14 cellular contexts compared by ENCODE assay signal in the genomic region with DNA sequence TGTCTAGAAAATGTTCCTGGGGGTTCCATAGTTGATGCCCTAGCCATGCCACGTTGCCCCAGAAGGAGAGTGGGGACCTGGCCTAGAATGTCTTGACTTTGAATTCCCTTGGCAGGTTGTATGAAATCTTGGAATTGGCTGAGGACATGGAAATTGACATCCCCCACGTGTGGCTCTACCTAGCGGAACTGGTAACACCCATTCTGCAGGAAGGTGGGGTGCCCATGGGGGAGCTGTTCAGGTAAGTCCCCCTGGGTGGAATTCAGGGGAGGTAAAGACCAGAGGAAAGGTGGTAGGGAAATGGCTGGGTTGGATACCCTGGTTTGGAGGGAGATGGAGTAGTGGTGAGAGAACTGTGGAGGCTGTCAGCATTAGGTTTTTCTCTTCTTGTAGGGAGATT.
"Had no signal": no experiment of that assay in that cellular context is flagged by ENCODE, and none has a peak within 500 bp of the region (broad histone marks: within the 10 kb centered on the region; RNA-seq: fewer than 3 reads in every experiment).

No MANE protein-coding gene starts in this region.

- DNase-seq: activated B cell treated with CpG ODN at 0.5 μM for 24 hours; activated CD8-positive, alpha-beta memory T cell treated with anti-CD3 and anti-CD28 coated beads, Interleukin-2, amount 50 U/mL, for 48 hours; anterior cingulate cortex; foreskin keratinocyte; head of caudate nucleus; left colon; naive thymus-derived CD4-positive, alpha-beta T cell; SK-N-SH; small intestine; substantia nigra; transverse colon had no signal

- H3K4me1 Mint-ChIP-seq: activated B cell treated with CpG ODN at 0.5 μM for 24 hours had no signal

- H3K9me3 Mint-ChIP-seq: activated B cell treated with CpG ODN at 0.5 μM for 24 hours; activated naive CD4-positive, alpha-beta T cell treated with anti-CD3 and anti-CD28 coated beads, Interleukin-2, amount 50 U/mL, for 24 hours; naive thymus-derived CD4-positive, alpha-beta T cell had no signal

- ATAC-seq: foreskin keratinocyte; left colon; naive thymus-derived CD4-positive, alpha-beta T cell; right cardiac atrium had no signal

- H3K4me1 ChIP-seq: transverse colon had no signal

- H3K27ac ChIP-seq: foreskin keratinocyte, transverse colon had no signal

- H3K9me3 ChIP-seq: SK-N-SH, transverse colon had no signal

- H3K27me3 ChIP-seq: foreskin keratinocyte, transverse colon had no signal

- H3K27me3 Mint-ChIP-seq: activated B cell treated with CpG ODN at 0.5 μM for 24 hours; activated naive CD4-positive, alpha-beta T cell treated with anti-CD3 and anti-CD28 coated beads, Interleukin-2, amount 50 U/mL, for 24 hours; naive thymus-derived CD4-positive, alpha-beta T cell had no signal

- H3K4me3 ChIP-seq: lung, transverse colon had no signal

- H3K27ac Mint-ChIP-seq: activated B cell treated with CpG ODN at 0.5 μM for 24 hours; activated naive CD4-positive, alpha-beta T cell treated with anti-CD3 and anti-CD28 coated beads, Interleukin-2, amount 50 U/mL, for 24 hours had no signal

- H3K4me3 Mint-ChIP-seq: activated B cell treated with CpG ODN at 0.5 μM for 24 hours; activated naive CD4-positive, alpha-beta T cell treated with anti-CD3 and anti-CD28 coated beads, Interleukin-2, amount 50 U/mL, for 24 hours had no signal
